Comparison of ENCODE assay signal across 13 cellular contexts in the genomic region with DNA sequence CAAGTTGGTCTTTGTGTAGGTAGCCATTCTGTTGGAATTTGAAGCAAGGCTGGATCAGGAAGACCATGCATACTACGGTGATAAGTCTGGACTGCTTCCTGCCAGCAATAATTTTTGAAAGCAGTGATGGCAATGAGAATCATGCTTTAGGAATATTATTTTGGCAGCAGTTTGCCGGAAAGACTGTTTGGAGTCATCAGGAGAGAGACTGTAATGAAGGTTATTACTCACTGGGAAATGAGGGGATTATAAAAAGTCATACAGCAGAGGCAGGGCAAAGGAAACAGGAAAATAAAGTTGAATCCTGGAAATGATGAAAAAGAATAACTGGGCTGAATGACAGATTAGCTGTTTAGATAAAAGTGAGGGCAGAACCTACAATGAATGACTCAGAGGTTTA.
"Had no signal": no experiment of that assay in that cellular context is flagged by ENCODE, and none has a peak within 500 bp of the region (broad histone marks: within the 10 kb centered on the region; RNA-seq: fewer than 3 reads in every experiment).

No MANE protein-coding gene starts in this region.

- H3K4me1 ChIP-seq: colonic mucosa, thyroid gland, uterus had no signal

- H3K36me3 ChIP-seq: colonic mucosa, thyroid gland, uterus had no signal

- H3K4me3 ChIP-seq: colonic mucosa, lung, skin epidermis, thyroid gland, uterus had no signal

- H3K9me3 ChIP-seq: colonic mucosa, thyroid gland, uterus had no signal

- ATAC-seq: left colon, WTC11 had no signal

- DNase-seq: activated CD4-positive, alpha-beta T cell treated with anti-CD3 and anti-CD28 coated beads for 48 hours; activated naive CD4-positive, alpha-beta T cell; colonic mucosa; effector CD4-positive, alpha-beta T cell; glutamatergic neuron; left colon; naive B cell; retina; thyroid gland; uterus had no signal

- H3K27me3 ChIP-seq: colonic mucosa, thyroid gland, uterus had no signal

- H3K27ac ChIP-seq: colonic mucosa, skin epidermis, thyroid gland, uterus had no signal
